ENCODE assay signal across 16 cellular contexts in the genomic region with DNA sequence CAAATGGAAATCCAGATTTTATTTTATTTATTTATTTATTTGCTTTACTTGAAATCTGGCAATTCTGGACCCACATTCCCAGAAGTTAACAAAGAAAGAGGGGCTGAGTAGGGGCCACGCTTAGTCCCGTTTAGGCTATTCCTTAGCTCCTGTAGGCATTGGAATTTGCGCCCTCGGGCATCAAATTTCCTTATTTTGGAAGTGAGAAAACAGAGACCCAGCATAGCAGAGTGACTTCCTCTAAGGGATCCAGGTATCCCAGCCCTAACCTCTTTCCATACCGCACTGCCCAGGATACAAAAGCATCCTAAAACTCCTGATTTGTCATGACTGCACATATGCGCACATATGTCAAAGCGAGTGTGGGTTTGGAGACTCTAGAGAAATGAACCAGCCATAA. TPM values are rescaled to one million over a fixed set of nuclear protein-coding genes. Genes with fewer than 3 reads are reported as not detected.
A peak's percentile ranks its signal among the peaks of the same experiment; 100 is the strongest.
DNase-seq lines count a peak whose midpoint lies in the region; ATAC-seq and TF ChIP-seq lines count a peak whose summit lies in the region.
"Had no signal": no experiment of that assay in that cellular context is flagged by ENCODE, and none has a peak within 500 bp of the region (broad histone marks: within the 10 kb centered on the region; RNA-seq: fewer than 3 reads in every experiment).

No MANE protein-coding gene starts in this region.

- TF ChIP-seq CTCF in HCT116 (IDR thresholded peaks at IDR 0.05 in 2 of 3, conservative IDR thresholded peaks at IDR 0.05 in 1 of 3; ENCODE audit: borderline replicate concordance in 1 of 3, insufficient read depth in 1 of 3, low read depth in 2 of 3, low read length in 2 of 3) (no peak), colonic mucosa (IDR thresholded peaks at IDR 0.05) (no peak), neural progenitor cell (IDR thresholded peaks at IDR 0.05) (no peak)

- POLR2A ChIA-PET in activated CD4-positive, alpha-beta memory T cell treated with anti-CD3 and anti-CD28 coated beads, Interleukin-2, amount 10 ng/mL, durations not matched to agents 7 days and 5 days (lab: Charles Lee): interaction anchor here (1.7 kb wide), 2 partner anchors 12 to 19 kb away, joined by 6 to 7 read pairs; a partner anchor contains a TSS
- POLR2A ChIA-PET in activated CD4-positive, alpha-beta memory T cell treated with anti-CD3 and anti-CD28 coated beads for 36 hours (lab: Charles Lee): no interaction called here
- POLR2A ChIA-PET in HCT116 (lab: Charles Lee): interaction anchor here (1.0 to 1.6 kb wide), 2 partner anchors 10 to 14 kb away, joined by 3 read pairs; no protein-coding TSS in a partner anchor

- intact Hi-C loops in activated CD4-positive, alpha-beta memory T cell treated with anti-CD3 and anti-CD28 coated beads for 36 hours (cut with micrococcal nuclease): no loop called here
- intact Hi-C loops in HCT116 (cut with micrococcal nuclease) (no loop called here), colonic mucosa (cut with DNase I) (no loop called here)

- H2AFZ ChIP-seq in HCT116 (ENCODE audit: low read depth, low read length, poor library complexity, severe bottlenecking): peak overlapping the region; percentile 100
- no peak overlapping the region for H2AFZ ChIP-seq in neural progenitor cell (replicated peaks)

- BruUV-seq in HCT116 (replicated peaks; lab: Mats Ljungman, UMichigan): no TSS peak

- H3K79me2 ChIP-seq in HCT116 (ENCODE audit: insufficient read depth, low read length) (no peaks in the 10 kb centered on the region), neural progenitor cell (ENCODE audit: low read depth) (no peaks in the 10 kb centered on the region)

- no peaks in the 10 kb centered on the region for H3K9me2 ChIP-seq in HCT116 (ENCODE audit: insufficient read depth)

- peaks cover 7 to 25% of the 10 kb centered on the region in 2 experiments for H3K4me1 ChIP-seq in HCT116 (ENCODE audit: control insufficient read depth in 1 of 2, insufficient read depth in 2 of 2, low read length in 2 of 2)
- H3K4me1 ChIP-seq in colonic mucosa: no peaks in the 10 kb centered on the region
- H3K4me1 ChIP-seq in neural progenitor cell: peaks cover 9% of the 10 kb centered on the region
- peaks cover 5% of the 10 kb centered on the region for H3K4me1 ChIP-seq in effector memory CD4-positive, alpha-beta T cell (ENCODE audit: control insufficient read depth, insufficient read depth, low read length, poor library complexity, severe bottlenecking)
- H3K4me1 ChIP-seq: Caco-2, SJCRH30 had no signal

- no peak for ATAC-seq in HCT116

- H3K27ac Mint-ChIP-seq in activated CD4-positive, alpha-beta memory T cell treated with anti-CD3 and anti-CD28 coated beads, Interleukin-2, amount 10 ng/mL, durations not matched to agents 7 days and 5 days: no peak overlapping the region
- H3K27ac Mint-ChIP-seq in activated CD4-positive, alpha-beta memory T cell treated with anti-CD3 and anti-CD28 coated beads for 36 hours: no peak overlapping the region
- no peak overlapping the region for H3K27ac Mint-ChIP-seq in neural progenitor cell

- H3K9me3 ChIP-seq in HCT116 (ENCODE audit: control insufficient read depth in 1 of 2, insufficient read depth in 1 of 2, low read depth in 1 of 2, low read length in 2 of 2) (no peaks in the 10 kb centered on the region), colonic mucosa (no peaks in the 10 kb centered on the region), neural progenitor cell (ENCODE audit: low read depth) (no peaks in the 10 kb centered on the region)
- H3K9me3 ChIP-seq in effector memory CD4-positive, alpha-beta T cell (ENCODE audit: control insufficient read depth, low read length): no peaks in the 10 kb centered on the region
- H3K9me3 ChIP-seq: Caco-2, SJCRH30 had no signal

- H3K9ac ChIP-seq in HCT116 (ENCODE audit: low read length): no peak overlapping the region
- H3K9ac ChIP-seq in colonic mucosa (ENCODE audit: low read depth in 2 of 2, low read length in 2 of 2): no peak overlapping the region
- no peak overlapping the region for H3K9ac ChIP-seq in neural progenitor cell

- CTCF ChIA-PET in activated CD4-positive, alpha-beta memory T cell treated with anti-CD3 and anti-CD28 coated beads, Interleukin-2, amount 10 ng/mL, durations not matched to agents 7 days and 5 days (lab: Charles Lee): no interaction called here
- CTCF ChIA-PET in activated CD4-positive, alpha-beta memory T cell treated with anti-CD3 and anti-CD28 coated beads for 36 hours (lab: Charles Lee): interaction anchor here (0.7 to 2.1 kb wide), 4 partner anchors 24 to 158 kb away, joined by 3 to 8 read pairs (median 5); a partner anchor contains a TSS
- CTCF ChIA-PET in HCT116 (lab: Charles Lee): interaction anchor here (1.4 kb wide), 1 partner anchor 10 kb away, joined by 3 read pairs; no protein-coding TSS in a partner anchor

- TF ChIP-seq RAD21 in HCT116 (IDR thresholded peaks at IDR 0.05; ENCODE audit: low read depth): no peak

- H3K27me3 ChIP-seq in HCT116 (ENCODE audit: insufficient read depth, low read length): no peaks in the 10 kb centered on the region
- no peaks in the 10 kb centered on the region for H3K27me3 ChIP-seq in colonic mucosa
- H3K27me3 ChIP-seq in neural progenitor cell: no peaks in the 10 kb centered on the region
- no peaks in the 10 kb centered on the region for H3K27me3 ChIP-seq in effector memory CD4-positive, alpha-beta T cell (replicated peaks; ENCODE audit: control insufficient read depth, insufficient read depth, low read length, poor library complexity, severe bottlenecking)
- H3K27me3 ChIP-seq: SJCRH30 had no signal

- peak overlapping the region; percentile 93; the same call in 1 of the 2 replicates for H3K4me2 ChIP-seq in HCT116 (ENCODE audit: low read length)
- no peak overlapping the region for H3K4me2 ChIP-seq in neural progenitor cell

- H3K4me1 Mint-ChIP-seq in activated CD4-positive, alpha-beta memory T cell treated with anti-CD3 and anti-CD28 coated beads, Interleukin-2, amount 10 ng/mL, durations not matched to agents 7 days and 5 days: peaks cover 25% of the 10 kb centered on the region
- peaks cover 19% of the 10 kb centered on the region for H3K4me1 Mint-ChIP-seq in activated CD4-positive, alpha-beta memory T cell treated with anti-CD3 and anti-CD28 coated beads for 36 hours (ENCODE audit: low read depth)
- H3K4me1 Mint-ChIP-seq in neural progenitor cell: no peaks in the 10 kb centered on the region

- no peak for DNase-seq in activated CD4-positive, alpha-beta memory T cell treated with anti-CD3 and anti-CD28 coated beads, Interleukin-2, amount 10 ng/mL, durations not matched to agents 7 days and 5 days
- no peak for DNase-seq in activated CD4-positive, alpha-beta memory T cell treated with anti-CD3 and anti-CD28 coated beads for 36 hours
- DNase-seq in HCT116 (ENCODE audit: low read depth, low spot score): no peak
- no peak for DNase-seq in colonic mucosa
- peak; percentile 12 for DNase-seq in neural progenitor cell (ENCODE audit: low spot score)
- DNase-seq in occipital lobe (lab: John Stamatoyannopoulos, UW): no peak
- DNase-seq in hepatic stellate cell (ENCODE audit: low spot score): no peak
- DNase-seq in effector memory CD4-positive, alpha-beta T cell: no peak
- DNase-seq: EL, NCI-H1436, NCI-H2081, NCI-H510A, NCI-H774, SJCRH30 had no signal

- H3K4me3 Mint-ChIP-seq in activated CD4-positive, alpha-beta memory T cell treated with anti-CD3 and anti-CD28 coated beads, Interleukin-2, amount 10 ng/mL, durations not matched to agents 7 days and 5 days: peak overlapping the region; percentile 37
- H3K4me3 Mint-ChIP-seq in activated CD4-positive, alpha-beta memory T cell treated with anti-CD3 and anti-CD28 coated beads for 36 hours: no peak overlapping the region
- no peak overlapping the region for H3K4me3 Mint-ChIP-seq in neural progenitor cell

- H3K36me3 ChIP-seq in HCT116 (ENCODE audit: control insufficient read depth in 1 of 2, insufficient read depth in 2 of 2, low read length in 2 of 2) (no peaks in the 10 kb centered on the region), colonic mucosa (no peaks in the 10 kb centered on the region), neural progenitor cell (no peaks in the 10 kb centered on the region)
- H3K36me3 ChIP-seq in effector memory CD4-positive, alpha-beta T cell (ENCODE audit: control insufficient read depth, insufficient read depth, low read length): no peaks in the 10 kb centered on the region
- H3K36me3 ChIP-seq: SJCRH30 had no signal

- TF ChIP-seq POLR2A in HCT116 (IDR thresholded peaks at IDR 0.05; ENCODE audit: borderline replicate concordance, extremely low read depth, insufficient read depth, insufficient read length): no peak

- H3K27ac ChIP-seq in HCT116 (ENCODE audit: low read depth, low read length) (no peak overlapping the region), colonic mucosa (peak overlapping the region; percentile 10), neural progenitor cell (no peak overlapping the region)
- H3K27ac ChIP-seq in effector memory CD4-positive, alpha-beta T cell (ENCODE audit: insufficient read depth, low read length, poor library complexity, severe bottlenecking): no peak overlapping the region
- H3K27ac ChIP-seq: C4-2B, SJCRH30 had no signal

- H3K9me3 Mint-ChIP-seq in activated CD4-positive, alpha-beta memory T cell treated with anti-CD3 and anti-CD28 coated beads, Interleukin-2, amount 10 ng/mL, durations not matched to agents 7 days and 5 days: no peaks in the 10 kb centered on the region
- H3K9me3 Mint-ChIP-seq in activated CD4-positive, alpha-beta memory T cell treated with anti-CD3 and anti-CD28 coated beads for 36 hours: no peaks in the 10 kb centered on the region
- no peaks in the 10 kb centered on the region for H3K9me3 Mint-ChIP-seq in neural progenitor cell

- H3K27me3 Mint-ChIP-seq in activated CD4-positive, alpha-beta memory T cell treated with anti-CD3 and anti-CD28 coated beads, Interleukin-2, amount 10 ng/mL, durations not matched to agents 7 days and 5 days: peaks cover 6% of the 10 kb centered on the region
- no peaks in the 10 kb centered on the region for H3K27me3 Mint-ChIP-seq in activated CD4-positive, alpha-beta memory T cell treated with anti-CD3 and anti-CD28 coated beads for 36 hours
- no peaks in the 10 kb centered on the region for H3K27me3 Mint-ChIP-seq in neural progenitor cell (ENCODE audit: insufficient read depth, low read depth)

- H3K36me3 Mint-ChIP-seq in activated CD4-positive, alpha-beta memory T cell treated with anti-CD3 and anti-CD28 coated beads, Interleukin-2, amount 10 ng/mL, durations not matched to agents 7 days and 5 days (ENCODE audit: low read depth): no peaks in the 10 kb centered on the region
- H3K36me3 Mint-ChIP-seq in activated CD4-positive, alpha-beta memory T cell treated with anti-CD3 and anti-CD28 coated beads for 36 hours: no peaks in the 10 kb centered on the region
- H3K36me3 Mint-ChIP-seq in neural progenitor cell: no peaks in the 10 kb centered on the region

- H3F3A ChIP-seq in neural progenitor cell (ENCODE audit: low read depth): peaks cover 18% of the 10 kb centered on the region

- H4K20me1 ChIP-seq in HCT116 (ENCODE audit: insufficient read depth) (no peaks in the 10 kb centered on the region), neural progenitor cell (ENCODE audit: low read depth) (no peaks in the 10 kb centered on the region)

- RAD21 ChIA-PET in HCT116 (lab: Charles Lee; ENCODE audit: low non-redundant PET in 1 of 2, low total read pairs in 2 of 2, uncharacterized antibody in 2 of 2, unreplicated experiment in 2 of 2): no interaction called here

- no peak overlapping the region for H3K4me3 ChIP-seq in HCT116 (replicated peaks in 1 of 2; ENCODE audit: low read depth in 1 of 2, low read length in 2 of 2)
- no peak overlapping the region for H3K4me3 ChIP-seq in colonic mucosa
- H3K4me3 ChIP-seq in neural progenitor cell: no peak overlapping the region
- no peak overlapping the region for H3K4me3 ChIP-seq in effector memory CD4-positive, alpha-beta T cell (ENCODE audit: insufficient read depth, low read depth, low read length, poor library complexity, severe bottlenecking)

RNA-seq across cellular contexts. Expression of a gene that starts 19.0 kb away (rescaled TPM):
- total RNA-seq in activated CD4-positive, alpha-beta memory T cell treated with anti-CD3 and anti-CD28 coated beads, Interleukin-2, amount 10 ng/mL, durations not matched to agents 7 days and 5 days: 100 to 1,000 TPM; 107 to 109 TPM
- 10 to 100 TPM; 85.1 to 91.8 TPM for total RNA-seq in activated CD4-positive, alpha-beta memory T cell treated with anti-CD3 and anti-CD28 coated beads for 36 hours
- total RNA-seq in HCT116 (2021; ENCODE audit: unreplicated experiment) (72.7 TPM), colonic mucosa (10 to 100 TPM; 73.6 to 83.3 TPM), neural progenitor cell (ENCODE audit: low replicate concordance) (45.2 and 69.7 TPM in 2 replicates), occipital lobe (110 TPM)
- 18.5 and 18.8 TPM in 2 replicates for polyA plus RNA-seq in HCT116 (2012)

RNA-seq across cellular contexts. Expression of a gene that starts 38.5 kb away (rescaled TPM):
- not detected for total RNA-seq in activated CD4-positive, alpha-beta memory T cell treated with anti-CD3 and anti-CD28 coated beads, Interleukin-2, amount 10 ng/mL, durations not matched to agents 7 days and 5 days
- total RNA-seq in activated CD4-positive, alpha-beta memory T cell treated with anti-CD3 and anti-CD28 coated beads for 36 hours: not detected
- total RNA-seq in HCT116 (2021; ENCODE audit: unreplicated experiment): 5.2 TPM
- 3.5 and 3.9 TPM in 2 replicates for polyA plus RNA-seq in HCT116 (2012)
- 10 to 100 TPM; 10.0 to 10.6 TPM for total RNA-seq in colonic mucosa
- 6.0 and 8.2 TPM in 2 replicates for total RNA-seq in neural progenitor cell (ENCODE audit: low replicate concordance)
- 2.8 TPM for total RNA-seq in occipital lobe
